In genomic region chr2:69581774-69582581, GRCh38 we compare ENCODE assay signal across 8 cellular contexts.
DNase-seq lines count a peak whose midpoint lies in the region; ATAC-seq lines count a peak whose summit lies in the region.

No MANE protein-coding gene starts in this region.

- H3K4me1 ChIP-seq in BLaER1, result peaks cover 66% of the 10 kb centered on the region

- CTCF ChIA-PET in activated CD4-positive, alpha-beta memory T cell treated with anti-CD3 and anti-CD28 coated beads for 36 hours (lab: Charles Lee), result interaction anchor here (0.5 to 13.6 kb wide), 6 partner anchors 15 to 134 kb away, joined by 3 to 175 read pairs (median 4); no protein-coding TSS in a partner anchor

- H3K4me1 Mint-ChIP-seq in activated CD4-positive, alpha-beta memory T cell treated with anti-CD3 and anti-CD28 coated beads for 36 hours (ENCODE audit: low read depth), result peaks cover 90% of the 10 kb centered on the region

- no peak for DNase-seq in activated CD4-positive, alpha-beta memory T cell treated with anti-CD3 and anti-CD28 coated beads for 36 hours
- DNase-seq in kidney glomerular epithelial cell (lab: John Stamatoyannopoulos, UW) (peak; percentile 77), NCI-H2029 treated with DMSO at 0.1 percent for 48 hours (lab: John Stamatoyannopoulos, UW) (no peak)

- peak overlapping the region; percentile 38 for H3K27ac Mint-ChIP-seq in activated CD4-positive, alpha-beta memory T cell treated with anti-CD3 and anti-CD28 coated beads for 36 hours

- H3K9ac ChIP-seq in BLaER1, result 0 out of 2 replicates have a peak overlapping the region, but pooled peaks have one; percentile 2

- H3K4me2 ChIP-seq in BLaER1, result peak overlapping the region; percentile 81

- H3K36me3 Mint-ChIP-seq in activated CD4-positive, alpha-beta memory T cell treated with anti-CD3 and anti-CD28 coated beads for 36 hours, result no peaks in the 10 kb centered on the region

- ATAC-seq in HG02759 (IDR thresholded peaks at IDR 0.05; ENCODE audit: unreplicated experiment), result peak; percentile 39
- no peak for ATAC-seq in GM18517 (IDR thresholded peaks at IDR 0.05; ENCODE audit: unreplicated experiment)
- no peak for ATAC-seq in GM21423 (IDR thresholded peaks at IDR 0.05; ENCODE audit: unreplicated experiment)
- ATAC-seq in HG03175 (IDR thresholded peaks at IDR 0.05; ENCODE audit: unreplicated experiment), result no peak

- H3K4me3 Mint-ChIP-seq in activated CD4-positive, alpha-beta memory T cell treated with anti-CD3 and anti-CD28 coated beads for 36 hours, result no peak overlapping the region

- H3K27ac ChIP-seq in BLaER1, result peak overlapping the region; percentile 23

- intact Hi-C loops in activated CD4-positive, alpha-beta memory T cell treated with anti-CD3 and anti-CD28 coated beads for 36 hours (cut with micrococcal nuclease), result no loop called here

- no peak overlapping the region for H3K4me3 ChIP-seq in BLaER1

- H3K27me3 ChIP-seq in BLaER1, result no peaks in the 10 kb centered on the region

- H4K20me1 ChIP-seq in BLaER1, result peaks cover 33% of the 10 kb centered on the region

- H3K27me3 Mint-ChIP-seq in activated CD4-positive, alpha-beta memory T cell treated with anti-CD3 and anti-CD28 coated beads for 36 hours, result no peaks in the 10 kb centered on the region

- 0 out of 2 replicates have a peak, but pooled peaks cover 7% of the 10 kb centered on the region for H3K9me3 ChIP-seq in BLaER1

- H3K36me3 ChIP-seq in BLaER1, result peaks cover 19% of the 10 kb centered on the region; the same call in 1 of the 2 replicates

- POLR2A ChIA-PET in activated CD4-positive, alpha-beta memory T cell treated with anti-CD3 and anti-CD28 coated beads for 36 hours (lab: Charles Lee), result interaction anchor here (0.6 to 1.4 kb wide), 4 partner anchors 21 to 359 kb away, joined by 3 to 7 read pairs (median 4); partner anchors contain the start of gene AAK1

- no peaks in the 10 kb centered on the region for H3K9me3 Mint-ChIP-seq in activated CD4-positive, alpha-beta memory T cell treated with anti-CD3 and anti-CD28 coated beads for 36 hours
